Comparison of ENCODE assay signal across 1 cellular context in the genomic region with DNA sequence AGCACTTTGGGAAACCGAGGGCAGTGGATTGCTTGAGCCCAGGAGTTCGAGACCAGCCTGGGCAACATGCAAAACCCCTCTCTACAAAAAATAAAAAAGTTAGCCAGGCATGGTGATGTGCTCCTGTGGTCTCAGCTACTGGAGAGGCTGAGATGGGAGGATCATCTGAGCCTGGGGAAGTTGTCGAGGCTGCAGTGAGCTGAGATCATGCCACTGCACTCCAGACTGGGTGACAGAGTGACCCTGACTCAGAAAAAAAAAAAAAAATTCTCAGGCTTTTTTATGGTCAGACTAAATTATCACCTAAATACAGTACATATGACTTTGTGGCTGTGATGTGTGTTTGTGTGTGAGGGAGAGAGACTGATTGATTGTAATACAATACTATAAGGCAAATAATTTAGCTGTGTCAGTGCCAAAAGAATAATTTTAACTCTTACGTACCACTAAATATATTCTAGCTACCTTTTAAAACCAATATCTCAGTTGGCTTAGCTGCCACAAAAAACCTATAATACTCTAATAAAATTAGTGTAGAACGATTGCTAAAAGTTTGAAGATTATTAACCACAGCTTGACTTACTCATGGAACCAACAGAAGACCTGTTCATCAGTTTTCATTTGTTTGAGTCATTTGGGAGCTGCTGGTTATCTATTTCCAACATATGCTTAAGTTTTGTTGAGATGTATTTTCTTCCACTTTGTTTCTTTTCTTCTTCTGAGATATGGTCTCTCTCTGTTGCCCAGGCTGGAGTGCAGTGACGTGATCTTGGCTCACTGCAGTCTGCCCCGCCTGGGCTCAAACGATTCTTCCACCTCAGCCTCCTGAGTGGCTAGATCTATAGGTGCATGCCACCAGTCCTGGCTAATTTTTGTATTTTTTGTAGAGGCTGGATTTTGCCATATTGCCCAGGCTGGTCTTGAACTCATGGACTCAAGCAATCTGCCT.
TF ChIP-seq lines count a peak whose summit lies in the region.

No MANE protein-coding gene starts in this region.

TF ChIP-seq in HEK293, 187 proteins besides CTCF, POLR2A, EP300 and RAD21:
- TF ChIP-seq, protein P1, sequence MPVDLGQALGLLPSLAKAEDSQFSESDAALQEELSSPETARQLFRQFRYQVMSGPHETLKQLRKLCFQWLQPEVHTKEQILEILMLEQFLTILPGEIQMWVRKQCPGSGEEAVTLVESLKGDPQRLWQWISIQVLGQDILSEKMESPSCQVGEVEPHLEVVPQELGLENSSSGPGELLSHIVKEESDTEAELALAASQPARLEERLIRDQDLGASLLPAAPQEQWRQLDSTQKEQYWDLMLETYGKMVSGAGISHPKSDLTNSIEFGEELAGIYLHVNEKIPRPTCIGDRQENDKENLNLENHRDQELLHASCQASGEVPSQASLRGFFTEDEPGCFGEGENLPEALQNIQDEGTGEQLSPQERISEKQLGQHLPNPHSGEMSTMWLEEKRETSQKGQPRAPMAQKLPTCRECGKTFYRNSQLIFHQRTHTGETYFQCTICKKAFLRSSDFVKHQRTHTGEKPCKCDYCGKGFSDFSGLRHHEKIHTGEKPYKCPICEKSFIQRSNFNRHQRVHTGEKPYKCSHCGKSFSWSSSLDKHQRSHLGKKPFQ (tag by site-specific recombination; IDR thresholded peaks at IDR 0.05), result no peak
- TF ChIP-seq, protein P2, sequence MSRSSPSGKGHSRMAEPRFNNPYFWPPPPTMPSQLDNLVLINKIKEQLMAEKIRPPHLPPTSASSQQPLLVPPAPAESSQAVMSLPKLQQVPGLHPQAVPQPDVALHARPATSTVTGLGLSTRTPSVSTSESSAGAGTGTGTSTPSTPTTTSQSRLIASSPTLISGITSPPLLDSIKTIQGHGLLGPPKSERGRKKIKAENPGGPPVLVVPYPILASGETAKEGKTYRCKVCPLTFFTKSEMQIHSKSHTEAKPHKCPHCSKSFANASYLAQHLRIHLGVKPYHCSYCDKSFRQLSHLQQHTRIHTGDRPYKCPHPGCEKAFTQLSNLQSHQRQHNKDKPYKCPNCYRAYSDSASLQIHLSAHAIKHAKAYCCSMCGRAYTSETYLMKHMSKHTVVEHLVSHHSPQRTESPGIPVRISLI (tag by site-specific recombination; IDR thresholded peaks at IDR 0.05), result 0 out of 2 replicates have a peak, but pooled peaks have one; percentile 17
- TF ChIP-seq OSR2 (tag by site-specific recombination; IDR thresholded peaks at IDR 0.05) (0 out of 2 replicates have a peak, but pooled peaks have one; percentile 12), ZBTB17 (tag by site-specific recombination; IDR thresholded peaks at IDR 0.05) (peak; percentile 93), ZNF426 (tag by site-specific recombination; IDR thresholded peaks at IDR 0.05) (no peak), ZNF701 (tag by site-specific recombination; IDR thresholded peaks at IDR 0.05) (no peak), ZNF510 (tag by site-specific recombination; IDR thresholded peaks at IDR 0.05; ENCODE audit: insufficient replicate concordance) (no peak), ZNF394 (tag by site-specific recombination; IDR thresholded peaks at IDR 0.05; ENCODE audit: borderline replicate concordance) (peak; percentile 58; the same call in 1 of the 2 replicates)
- TF ChIP-seq, protein P3, sequence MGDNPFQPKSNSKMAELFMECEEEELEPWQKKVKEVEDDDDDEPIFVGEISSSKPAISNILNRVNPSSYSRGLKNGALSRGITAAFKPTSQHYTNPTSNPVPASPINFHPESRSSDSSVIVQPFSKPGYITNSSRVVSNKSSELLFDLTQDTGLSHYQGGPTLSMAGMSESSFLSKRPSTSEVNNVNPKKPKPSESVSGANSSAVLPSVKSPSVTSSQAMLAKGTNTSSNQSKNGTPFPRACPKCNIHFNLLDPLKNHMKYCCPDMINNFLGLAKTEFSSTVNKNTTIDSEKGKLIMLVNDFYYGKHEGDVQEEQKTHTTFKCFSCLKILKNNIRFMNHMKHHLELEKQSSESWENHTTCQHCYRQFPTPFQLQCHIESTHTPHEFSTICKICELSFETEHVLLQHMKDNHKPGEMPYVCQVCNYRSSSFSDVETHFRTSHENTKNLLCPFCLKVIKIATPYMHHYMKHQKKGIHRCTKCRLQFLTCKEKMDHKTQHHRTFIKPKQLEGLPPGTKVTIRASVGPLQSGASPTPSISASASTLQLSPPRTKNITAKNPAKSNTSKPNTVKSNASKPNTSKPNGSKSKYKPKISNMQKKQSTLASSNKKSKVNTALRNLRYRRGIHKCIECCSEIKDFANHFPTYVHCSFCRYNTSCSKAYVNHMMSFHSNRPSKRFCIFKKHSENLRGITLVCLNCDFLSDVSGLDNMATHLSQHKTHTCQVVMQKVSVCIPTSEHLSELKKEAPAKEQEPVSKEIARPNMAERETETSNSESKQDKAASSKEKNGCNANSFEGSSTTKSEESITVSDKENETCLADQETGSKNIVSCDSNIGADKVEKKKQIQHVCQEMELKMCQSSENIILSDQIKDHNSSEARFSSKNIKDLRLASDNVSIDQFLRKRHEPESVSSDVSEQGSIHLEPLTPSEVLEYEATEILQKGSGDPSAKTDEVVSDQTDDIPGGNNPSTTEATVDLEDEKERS (tag by site-specific recombination; IDR thresholded peaks at IDR 0.05), result no peak
- TF ChIP-seq, protein P4, sequence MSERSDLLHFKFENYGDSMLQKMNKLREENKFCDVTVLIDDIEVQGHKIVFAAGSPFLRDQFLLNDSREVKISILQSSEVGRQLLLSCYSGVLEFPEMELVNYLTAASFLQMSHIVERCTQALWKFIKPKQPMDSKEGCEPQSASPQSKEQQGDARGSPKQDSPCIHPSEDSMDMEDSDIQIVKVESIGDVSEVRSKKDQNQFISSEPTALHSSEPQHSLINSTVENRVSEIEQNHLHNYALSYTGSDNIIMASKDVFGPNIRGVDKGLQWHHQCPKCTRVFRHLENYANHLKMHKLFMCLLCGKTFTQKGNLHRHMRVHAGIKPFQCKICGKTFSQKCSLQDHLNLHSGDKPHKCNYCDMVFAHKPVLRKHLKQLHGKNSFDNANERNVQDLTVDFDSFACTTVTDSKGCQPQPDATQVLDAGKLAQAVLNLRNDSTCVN (tag by site-specific recombination; optimal IDR thresholded peaks at IDR 0.05), result no peak
- TF ChIP-seq, protein P5, sequence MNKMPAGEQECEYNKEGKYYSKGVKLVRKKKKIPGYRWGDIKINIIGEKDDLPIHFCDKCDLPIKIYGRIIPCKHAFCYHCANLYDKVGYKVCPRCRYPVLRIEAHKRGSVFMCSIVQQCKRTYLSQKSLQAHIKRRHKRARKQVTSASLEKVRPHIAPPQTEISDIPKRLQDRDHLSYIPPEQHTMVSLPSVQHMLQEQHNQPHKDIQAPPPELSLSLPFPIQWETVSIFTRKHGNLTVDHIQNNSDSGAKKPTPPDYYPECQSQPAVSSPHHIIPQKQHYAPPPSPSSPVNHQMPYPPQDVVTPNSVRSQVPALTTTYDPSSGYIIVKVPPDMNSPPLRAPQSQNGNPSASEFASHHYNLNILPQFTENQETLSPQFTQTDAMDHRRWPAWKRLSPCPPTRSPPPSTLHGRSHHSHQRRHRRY (tag by site-specific recombination; IDR thresholded peaks at IDR 0.05), result no peak
TF ChIP-seq in HEK293: peak in this region for 4.
